1 cellular context compared by ENCODE assay signal in the genomic region with DNA sequence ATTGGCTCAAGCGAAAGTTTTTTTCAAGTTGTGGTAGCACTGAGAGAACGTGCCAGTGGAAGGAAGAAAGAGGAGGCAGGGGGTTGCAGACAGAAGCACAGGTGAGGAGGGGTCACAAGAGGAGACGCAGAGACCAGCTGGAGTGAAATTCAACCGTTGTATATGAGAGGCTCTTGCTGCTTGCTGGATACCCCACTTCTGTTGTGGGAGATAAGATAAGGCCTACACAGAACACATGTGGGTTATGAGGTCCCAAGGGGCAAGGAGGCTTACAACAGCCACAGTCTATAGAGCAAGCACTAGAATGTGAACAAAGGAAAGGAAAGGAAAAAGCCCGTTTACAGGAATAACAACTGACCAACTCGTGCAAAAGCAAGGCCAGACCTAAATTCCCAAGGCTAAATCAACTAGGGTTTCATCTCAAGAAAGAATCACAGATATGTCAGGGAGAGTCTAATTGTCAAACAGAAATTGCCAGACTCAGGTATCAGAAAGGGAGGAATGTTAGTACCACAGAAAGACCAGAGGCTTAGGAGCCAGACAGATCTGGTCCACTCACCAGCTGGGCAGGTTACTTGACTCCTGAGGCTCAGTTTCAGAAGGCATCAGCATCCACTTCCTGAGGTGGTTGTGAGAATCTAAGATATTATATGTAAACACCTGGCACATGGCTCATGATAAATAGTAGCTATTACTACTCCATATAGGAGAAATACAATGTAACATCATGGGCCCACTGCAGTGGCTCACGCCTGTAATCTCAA.
TF ChIP-seq lines count a peak whose summit lies in the region.

No MANE protein-coding gene starts in this region.

TF ChIP-seq in GM12878, 131 proteins besides CTCF, POLR2A, EP300 and RAD21:
- TF ChIP-seq, protein P1, sequence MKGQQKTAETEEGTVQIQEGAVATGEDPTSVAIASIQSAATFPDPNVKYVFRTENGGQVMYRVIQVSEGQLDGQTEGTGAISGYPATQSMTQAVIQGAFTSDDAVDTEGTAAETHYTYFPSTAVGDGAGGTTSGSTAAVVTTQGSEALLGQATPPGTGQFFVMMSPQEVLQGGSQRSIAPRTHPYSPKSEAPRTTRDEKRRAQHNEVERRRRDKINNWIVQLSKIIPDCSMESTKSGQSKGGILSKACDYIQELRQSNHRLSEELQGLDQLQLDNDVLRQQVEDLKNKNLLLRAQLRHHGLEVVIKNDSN (IDR thresholded peaks at IDR 0.05; ENCODE audit: borderline replicate concordance, extremely low read length, insufficient read depth, low read depth, low read length) = no peak
- TF ChIP-seq, protein P2, sequence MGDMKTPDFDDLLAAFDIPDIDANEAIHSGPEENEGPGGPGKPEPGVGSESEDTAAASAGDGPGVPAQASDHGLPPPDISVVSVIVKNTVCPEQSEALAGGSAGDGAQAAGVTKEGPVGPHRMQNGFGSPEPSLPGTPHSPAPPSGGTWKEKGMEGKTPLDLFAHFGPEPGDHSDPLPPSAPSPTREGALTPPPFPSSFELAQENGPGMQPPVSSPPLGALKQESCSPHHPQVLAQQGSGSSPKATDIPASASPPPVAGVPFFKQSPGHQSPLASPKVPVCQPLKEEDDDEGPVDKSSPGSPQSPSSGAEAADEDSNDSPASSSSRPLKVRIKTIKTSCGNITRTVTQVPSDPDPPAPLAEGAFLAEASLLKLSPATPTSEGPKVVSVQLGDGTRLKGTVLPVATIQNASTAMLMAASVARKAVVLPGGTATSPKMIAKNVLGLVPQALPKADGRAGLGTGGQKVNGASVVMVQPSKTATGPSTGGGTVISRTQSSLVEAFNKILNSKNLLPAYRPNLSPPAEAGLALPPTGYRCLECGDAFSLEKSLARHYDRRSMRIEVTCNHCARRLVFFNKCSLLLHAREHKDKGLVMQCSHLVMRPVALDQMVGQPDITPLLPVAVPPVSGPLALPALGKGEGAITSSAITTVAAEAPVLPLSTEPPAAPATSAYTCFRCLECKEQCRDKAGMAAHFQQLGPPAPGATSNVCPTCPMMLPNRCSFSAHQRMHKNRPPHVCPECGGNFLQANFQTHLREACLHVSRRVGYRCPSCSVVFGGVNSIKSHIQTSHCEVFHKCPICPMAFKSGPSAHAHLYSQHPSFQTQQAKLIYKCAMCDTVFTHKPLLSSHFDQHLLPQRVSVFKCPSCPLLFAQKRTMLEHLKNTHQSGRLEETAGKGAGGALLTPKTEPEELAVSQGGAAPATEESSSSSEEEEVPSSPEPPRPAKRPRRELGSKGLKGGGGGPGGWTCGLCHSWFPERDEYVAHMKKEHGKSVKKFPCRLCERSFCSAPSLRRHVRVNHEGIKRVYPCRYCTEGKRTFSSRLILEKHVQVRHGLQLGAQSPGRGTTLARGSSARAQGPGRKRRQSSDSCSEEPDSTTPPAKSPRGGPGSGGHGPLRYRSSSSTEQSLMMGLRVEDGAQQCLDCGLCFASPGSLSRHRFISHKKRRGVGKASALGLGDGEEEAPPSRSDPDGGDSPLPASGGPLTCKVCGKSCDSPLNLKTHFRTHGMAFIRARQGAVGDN (IDR thresholded peaks at IDR 0.05) = no peak
- TF ChIP-seq, protein P3, sequence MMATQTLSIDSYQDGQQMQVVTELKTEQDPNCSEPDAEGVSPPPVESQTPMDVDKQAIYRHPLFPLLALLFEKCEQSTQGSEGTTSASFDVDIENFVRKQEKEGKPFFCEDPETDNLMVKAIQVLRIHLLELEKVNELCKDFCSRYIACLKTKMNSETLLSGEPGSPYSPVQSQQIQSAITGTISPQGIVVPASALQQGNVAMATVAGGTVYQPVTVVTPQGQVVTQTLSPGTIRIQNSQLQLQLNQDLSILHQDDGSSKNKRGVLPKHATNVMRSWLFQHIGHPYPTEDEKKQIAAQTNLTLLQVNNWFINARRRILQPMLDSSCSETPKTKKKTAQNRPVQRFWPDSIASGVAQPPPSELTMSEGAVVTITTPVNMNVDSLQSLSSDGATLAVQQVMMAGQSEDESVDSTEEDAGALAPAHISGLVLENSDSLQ (IDR thresholded peaks at IDR 0.05) = no peak
- TF ChIP-seq SREBF1 (IDR thresholded peaks at IDR 0.05; ENCODE audit: low read length) = no peak
- no peak for TF ChIP-seq SMAD5 (IDR thresholded peaks at IDR 0.05; ENCODE audit: low read depth)
- TF ChIP-seq RAD51 (IDR thresholded peaks at IDR 0.05) = no peak
- TF ChIP-seq, protein P4, sequence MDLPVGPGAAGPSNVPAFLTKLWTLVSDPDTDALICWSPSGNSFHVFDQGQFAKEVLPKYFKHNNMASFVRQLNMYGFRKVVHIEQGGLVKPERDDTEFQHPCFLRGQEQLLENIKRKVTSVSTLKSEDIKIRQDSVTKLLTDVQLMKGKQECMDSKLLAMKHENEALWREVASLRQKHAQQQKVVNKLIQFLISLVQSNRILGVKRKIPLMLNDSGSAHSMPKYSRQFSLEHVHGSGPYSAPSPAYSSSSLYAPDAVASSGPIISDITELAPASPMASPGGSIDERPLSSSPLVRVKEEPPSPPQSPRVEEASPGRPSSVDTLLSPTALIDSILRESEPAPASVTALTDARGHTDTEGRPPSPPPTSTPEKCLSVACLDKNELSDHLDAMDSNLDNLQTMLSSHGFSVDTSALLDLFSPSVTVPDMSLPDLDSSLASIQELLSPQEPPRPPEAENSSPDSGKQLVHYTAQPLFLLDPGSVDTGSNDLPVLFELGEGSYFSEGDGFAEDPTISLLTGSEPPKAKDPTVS (IDR thresholded peaks at IDR 0.05; ENCODE audit: low read depth, low read length) = no peak
- no peak for TF ChIP-seq ZNF622 (IDR thresholded peaks at IDR 0.05)
- TF ChIP-seq CREM (IDR thresholded peaks at IDR 0.05; ENCODE audit: low read depth) = no peak
- TF ChIP-seq TARDBP (IDR thresholded peaks at IDR 0.05; ENCODE audit: borderline replicate concordance) = no peak
- no peak for TF ChIP-seq SPI1 (IDR thresholded peaks at IDR 0.05; ENCODE audit: borderline replicate concordance, insufficient read depth, low read depth, low read length)
- TF ChIP-seq FOS (IDR thresholded peaks at IDR 0.05; ENCODE audit: borderline replicate concordance, extremely low read depth, insufficient read length) = no peak
- TF ChIP-seq, protein P5, sequence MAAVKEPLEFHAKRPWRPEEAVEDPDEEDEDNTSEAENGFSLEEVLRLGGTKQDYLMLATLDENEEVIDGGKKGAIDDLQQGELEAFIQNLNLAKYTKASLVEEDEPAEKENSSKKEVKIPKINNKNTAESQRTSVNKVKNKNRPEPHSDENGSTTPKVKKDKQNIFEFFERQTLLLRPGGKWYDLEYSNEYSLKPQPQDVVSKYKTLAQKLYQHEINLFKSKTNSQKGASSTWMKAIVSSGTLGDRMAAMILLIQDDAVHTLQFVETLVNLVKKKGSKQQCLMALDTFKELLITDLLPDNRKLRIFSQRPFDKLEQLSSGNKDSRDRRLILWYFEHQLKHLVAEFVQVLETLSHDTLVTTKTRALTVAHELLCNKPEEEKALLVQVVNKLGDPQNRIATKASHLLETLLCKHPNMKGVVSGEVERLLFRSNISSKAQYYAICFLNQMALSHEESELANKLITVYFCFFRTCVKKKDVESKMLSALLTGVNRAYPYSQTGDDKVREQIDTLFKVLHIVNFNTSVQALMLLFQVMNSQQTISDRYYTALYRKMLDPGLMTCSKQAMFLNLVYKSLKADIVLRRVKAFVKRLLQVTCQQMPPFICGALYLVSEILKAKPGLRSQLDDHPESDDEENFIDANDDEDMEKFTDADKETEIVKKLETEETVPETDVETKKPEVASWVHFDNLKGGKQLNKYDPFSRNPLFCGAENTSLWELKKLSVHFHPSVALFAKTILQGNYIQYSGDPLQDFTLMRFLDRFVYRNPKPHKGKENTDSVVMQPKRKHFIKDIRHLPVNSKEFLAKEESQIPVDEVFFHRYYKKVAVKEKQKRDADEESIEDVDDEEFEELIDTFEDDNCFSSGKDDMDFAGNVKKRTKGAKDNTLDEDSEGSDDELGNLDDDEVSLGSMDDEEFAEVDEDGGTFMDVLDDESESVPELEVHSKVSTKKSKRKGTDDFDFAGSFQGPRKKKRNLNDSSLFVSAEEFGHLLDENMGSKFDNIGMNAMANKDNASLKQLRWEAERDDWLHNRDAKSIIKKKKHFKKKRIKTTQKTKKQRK (IDR thresholded peaks at IDR 0.05; ENCODE audit: low read depth, low read length) = no peak
- TF ChIP-seq MXI1 (IDR thresholded peaks at IDR 0.05; ENCODE audit: low read depth, low read length) = no peak
- TF ChIP-seq, protein P6, sequence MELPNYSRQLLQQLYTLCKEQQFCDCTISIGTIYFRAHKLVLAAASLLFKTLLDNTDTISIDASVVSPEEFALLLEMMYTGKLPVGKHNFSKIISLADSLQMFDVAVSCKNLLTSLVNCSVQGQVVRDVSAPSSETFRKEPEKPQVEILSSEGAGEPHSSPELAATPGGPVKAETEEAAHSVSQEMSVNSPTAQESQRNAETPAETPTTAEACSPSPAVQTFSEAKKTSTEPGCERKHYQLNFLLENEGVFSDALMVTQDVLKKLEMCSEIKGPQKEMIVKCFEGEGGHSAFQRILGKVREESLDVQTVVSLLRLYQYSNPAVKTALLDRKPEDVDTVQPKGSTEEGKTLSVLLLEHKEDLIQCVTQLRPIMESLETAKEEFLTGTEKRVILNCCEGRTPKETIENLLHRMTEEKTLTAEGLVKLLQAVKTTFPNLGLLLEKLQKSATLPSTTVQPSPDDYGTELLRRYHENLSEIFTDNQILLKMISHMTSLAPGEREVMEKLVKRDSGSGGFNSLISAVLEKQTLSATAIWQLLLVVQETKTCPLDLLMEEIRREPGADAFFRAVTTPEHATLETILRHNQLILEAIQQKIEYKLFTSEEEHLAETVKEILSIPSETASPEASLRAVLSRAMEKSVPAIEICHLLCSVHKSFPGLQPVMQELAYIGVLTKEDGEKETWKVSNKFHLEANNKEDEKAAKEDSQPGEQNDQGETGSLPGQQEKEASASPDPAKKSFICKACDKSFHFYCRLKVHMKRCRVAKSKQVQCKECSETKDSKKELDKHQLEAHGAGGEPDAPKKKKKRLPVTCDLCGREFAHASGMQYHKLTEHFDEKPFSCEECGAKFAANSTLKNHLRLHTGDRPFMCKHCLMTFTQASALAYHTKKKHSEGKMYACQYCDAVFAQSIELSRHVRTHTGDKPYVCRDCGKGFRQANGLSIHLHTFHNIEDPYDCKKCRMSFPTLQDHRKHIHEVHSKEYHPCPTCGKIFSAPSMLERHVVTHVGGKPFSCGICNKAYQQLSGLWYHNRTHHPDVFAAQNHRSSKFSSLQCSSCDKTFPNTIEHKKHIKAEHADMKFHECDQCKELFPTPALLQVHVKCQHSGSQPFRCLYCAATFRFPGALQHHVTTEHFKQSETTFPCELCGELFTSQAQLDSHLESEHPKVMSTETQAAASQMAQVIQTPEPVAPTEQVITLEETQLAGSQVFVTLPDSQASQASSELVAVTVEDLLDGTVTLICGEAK (IDR thresholded peaks at IDR 0.05; ENCODE audit: borderline replicate concordance) = no peak
TF ChIP-seq in GM12878: peak in this region for 0.
